In the genomic region with DNA sequence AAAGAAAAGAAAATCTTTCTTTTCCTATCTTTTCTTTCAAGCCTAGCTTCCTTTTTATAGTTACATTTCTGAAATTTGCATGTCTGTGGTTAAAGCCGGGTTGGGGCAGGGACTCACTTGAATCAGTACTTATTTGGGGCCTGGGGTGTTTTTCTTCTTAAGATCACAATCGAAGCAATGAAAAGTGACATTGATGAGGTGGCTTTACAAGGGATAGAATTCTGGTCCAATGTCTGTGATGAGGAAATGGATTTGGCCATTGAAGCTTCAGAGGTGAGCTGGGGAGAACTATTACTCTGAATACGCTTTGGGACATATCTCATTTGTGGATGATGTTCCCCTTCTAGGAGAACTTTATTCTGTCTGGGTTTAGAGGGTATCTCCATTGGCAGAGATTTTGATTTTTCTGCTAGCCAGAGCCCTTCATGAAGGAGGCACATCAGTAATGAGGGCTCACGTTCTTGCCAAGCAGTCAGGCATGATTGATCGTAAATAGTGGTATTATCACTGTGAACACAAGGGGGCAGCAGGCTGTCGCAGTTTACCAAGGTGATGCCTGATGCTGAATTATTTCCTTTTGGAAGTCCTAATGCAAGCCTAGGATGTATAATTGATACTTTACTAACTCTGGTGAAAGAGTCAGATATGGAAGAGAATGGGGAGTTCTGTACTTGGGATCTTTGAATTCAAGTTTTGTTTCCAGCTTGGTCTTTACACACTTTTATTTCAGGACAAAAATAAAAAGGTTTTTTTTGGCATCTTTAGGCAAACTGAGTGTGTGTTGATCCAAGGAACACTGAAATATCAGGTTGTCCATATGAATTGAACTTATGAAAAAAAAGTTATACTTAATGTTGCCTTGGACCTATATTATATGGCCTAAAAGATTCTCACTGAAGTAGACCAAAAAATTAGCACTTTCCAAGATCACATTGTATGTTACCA, we compare ENCODE assay signal across 8 cellular contexts. TPM values are rescaled to one million over a fixed set of nuclear protein-coding genes. Genes with fewer than 3 reads are reported as not detected.
DNase-seq lines count a peak whose midpoint lies in the region; ATAC-seq and TF ChIP-seq lines count a peak whose summit lies in the region.

No MANE protein-coding gene starts in this region.

- 43% methylated on average over 6 of the region's 6 CpGs for WGBS in right cardiac atrium

- H3K27me3 ChIP-seq in adipocyte (replicated peaks; ENCODE audit: control insufficient read depth, insufficient read depth, low read length) (no peaks in the 10 kb centered on the region), right cardiac atrium (ENCODE audit: control insufficient read depth, insufficient read depth) (no peaks in the 10 kb centered on the region), gastrocnemius medialis (no peaks in the 10 kb centered on the region)

- ATAC-seq in right cardiac atrium (peak; percentile 56 to 73), gastrocnemius medialis (peak; percentile 29 to 63), GM18511 (IDR thresholded peaks at IDR 0.05; ENCODE audit: unreplicated experiment) (no peak), HG03571 (IDR thresholded peaks at IDR 0.05; ENCODE audit: unreplicated experiment) (no peak)

- intact Hi-C loops in right cardiac atrium (cut with DNase I) (loop anchor here in 1 of 4 donors (10.0 kb wide), 1 partner anchor 131 kb away; no protein-coding TSS in a partner anchor), gastrocnemius medialis (cut with DNase I; ENCODE audit: low total_unique reads) (loop anchor here (2.0 to 5.0 kb wide), 2 partner anchors 31 to 138 kb away; partner anchors contain the start of gene TBKBP1)

- H3K36me3 ChIP-seq in adipocyte (ENCODE audit: control insufficient read depth, insufficient read depth, low read length, severe bottlenecking) (peaks cover 96% of the 10 kb centered on the region), gastrocnemius medialis (peaks cover 2 to 95% of the 10 kb centered on the region in 2 donors)

- no peak overlapping the region for H3K4me3 ChIP-seq in GM12865 (ENCODE audit: low read depth, low read length)
- no peak overlapping the region for H3K4me3 ChIP-seq in adipocyte (ENCODE audit: low read length)
- no peak overlapping the region for H3K4me3 ChIP-seq in right cardiac atrium (ENCODE audit: low read length)
- H3K4me3 ChIP-seq in gastrocnemius medialis, result no peak overlapping the region

- no peak overlapping the region for H3K27ac ChIP-seq in right cardiac atrium (ENCODE audit: low read length)
- H3K27ac ChIP-seq in gastrocnemius medialis, result peak overlapping the region in 1 of 4 donors; percentile 57

- TF ChIP-seq CTCF in GM12865 (IDR thresholded peaks at IDR 0.05; ENCODE audit: insufficient read depth, low read depth, low read length, missing control alignments) (peak; percentile 75), gastrocnemius medialis (IDR thresholded peaks at IDR 0.05 in 4 of 5, conservative IDR thresholded peaks at IDR 0.05 in 1 of 5) (peak; percentile 51 to 69 (median 56))

- in situ Hi-C loops in gastrocnemius medialis (cut with MboI; ENCODE audit: low sequenced_read_pairs in 4 of 4), result loop anchor here in 1 of 4 donors (25.0 kb wide), 1 partner anchor 123 kb away; no protein-coding TSS in a partner anchor

- H3K9ac ChIP-seq in adipocyte (ENCODE audit: low read length), result peak overlapping the region; percentile 18

- no peak for TF ChIP-seq POLR2A in gastrocnemius medialis (IDR thresholded peaks at IDR 0.05)

- H3K9me3 ChIP-seq in adipocyte (ENCODE audit: control insufficient read depth, low read length) (no peaks in the 10 kb centered on the region), right cardiac atrium (ENCODE audit: control insufficient read depth, low read length) (no peaks in the 10 kb centered on the region), gastrocnemius medialis (no peaks in the 10 kb centered on the region)

- H3K4me1 ChIP-seq in adipocyte (ENCODE audit: control insufficient read depth, insufficient read depth, low read length), result peaks cover 31% of the 10 kb centered on the region
- no peaks in the 10 kb centered on the region for H3K4me1 ChIP-seq in right cardiac atrium (ENCODE audit: control insufficient read depth, insufficient read depth, low read length)
- H3K4me1 ChIP-seq in gastrocnemius medialis, result no peaks in the 10 kb centered on the region

- DNase-seq in GM12865 (ENCODE audit: low read depth) (peak; percentile 75), NCI-H1092 treated with DMSO at 0.1 percent for 48 hours (lab: John Stamatoyannopoulos, UW) (peak; percentile 56), T follicular helper cell (ENCODE audit: low read depth) (peak; percentile 45), adipocyte (ENCODE audit: low read depth) (peak; percentile 82), right cardiac atrium (peak in 1 of 3 donors; percentile 27), gastrocnemius medialis (no peak)

RNA-seq across cellular contexts. Expression of gene KPNB1, which starts 14.6 kb away (rescaled TPM):
- total RNA-seq in right cardiac atrium (100 to 1,000 TPM; 134 to 175 (median 167) TPM), gastrocnemius medialis (100 to 1,000 TPM; 170 to 238 (median 211) TPM)
- polyA plus RNA-seq in right cardiac atrium, result 50.0 TPM

RNA-seq across cellular contexts. Expression of gene TBKBP1, which starts 29.7 kb away (rescaled TPM):
- total RNA-seq in right cardiac atrium (10 to 100 TPM; 17.5 to 25.2 (median 21.0) TPM), gastrocnemius medialis (10 to 100 TPM; 15.9 to 28.0 (median 23.0) TPM)
- 27.0 TPM for polyA plus RNA-seq in right cardiac atrium

Comparison
In these comparisons a context has a peak if more than half of its experiments do, and no peak if none do; other contexts are left out.
1. DNase-seq: peak in GM12865 (single experiment), NCI-H1092 treated with DMSO at 0.1 percent for 48 hours (single experiment), T follicular helper cell (single experiment) and adipocyte (single experiment); none in gastrocnemius medialis (0 of 2).
2. ATAC-seq: peak in right cardiac atrium (2 of 2) and gastrocnemius medialis (2 of 2); none in GM18511 (single experiment) and HG03571 (single experiment).